ENCODE assay signal across 8 cellular contexts in the genomic region with DNA sequence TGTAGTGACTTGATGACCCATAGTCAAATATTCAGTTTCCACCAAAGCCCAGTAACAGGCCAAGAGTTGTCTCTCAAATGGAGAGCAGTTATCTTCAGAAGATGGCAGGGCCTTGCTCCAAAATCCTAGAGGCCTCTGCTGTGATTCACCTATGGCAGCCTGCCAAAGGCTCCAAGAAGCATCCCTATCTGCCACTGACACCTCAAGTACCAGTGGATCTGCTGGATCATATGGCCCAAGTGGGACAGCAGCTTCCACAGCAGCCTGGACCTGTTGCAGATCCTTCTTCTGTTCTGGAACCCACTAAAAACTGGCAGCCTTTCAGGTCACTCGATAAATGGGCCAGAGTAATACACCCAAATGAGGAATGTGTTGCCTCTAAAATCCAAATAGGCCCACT. TPM values are rescaled to one million over a fixed set of nuclear protein-coding genes. Genes with fewer than 3 reads are reported as not detected.
"Had no signal": no experiment of that assay in that cellular context is flagged by ENCODE, and none has a peak within 500 bp of the region (broad histone marks: within the 10 kb centered on the region; RNA-seq: fewer than 3 reads in every experiment).

No MANE protein-coding gene starts in this region.

RNA-seq across cellular contexts. Expression of a gene that starts 43.2 kb away (rescaled TPM):
- total RNA-seq: activated B cell treated with CpG ODN at 0.5 μM for 24 hours; activated CD4-positive, alpha-beta memory T cell treated with anti-CD3 and anti-CD28 coated beads for 36 hours; activated naive CD4-positive, alpha-beta T cell treated with anti-CD3 and anti-CD28 coated beads, Interleukin-2, amount 50 U/mL, for 72 hours; activated T-cell treated with anti-CD3 and anti-CD28 coated beads, Interleukin-2, amount 50 U/mL, for 4 hours; activated T-helper 1 cell treated with anti-CD3 and anti-CD28 coated beads, Interleukin-12 subunit alpha, Interleukin-12 subunit beta, Interleukin-2, Interleukin-4 antibody, amounts not matched to agents 30 ng/mL and 10 ng/mL and 1 ng/mL, durations not matched to agents 14 hours and 24 hours and 36 hours; SK-MEL-5; T-cell; T-helper 17 cell had no signal
